In the genomic region with DNA sequence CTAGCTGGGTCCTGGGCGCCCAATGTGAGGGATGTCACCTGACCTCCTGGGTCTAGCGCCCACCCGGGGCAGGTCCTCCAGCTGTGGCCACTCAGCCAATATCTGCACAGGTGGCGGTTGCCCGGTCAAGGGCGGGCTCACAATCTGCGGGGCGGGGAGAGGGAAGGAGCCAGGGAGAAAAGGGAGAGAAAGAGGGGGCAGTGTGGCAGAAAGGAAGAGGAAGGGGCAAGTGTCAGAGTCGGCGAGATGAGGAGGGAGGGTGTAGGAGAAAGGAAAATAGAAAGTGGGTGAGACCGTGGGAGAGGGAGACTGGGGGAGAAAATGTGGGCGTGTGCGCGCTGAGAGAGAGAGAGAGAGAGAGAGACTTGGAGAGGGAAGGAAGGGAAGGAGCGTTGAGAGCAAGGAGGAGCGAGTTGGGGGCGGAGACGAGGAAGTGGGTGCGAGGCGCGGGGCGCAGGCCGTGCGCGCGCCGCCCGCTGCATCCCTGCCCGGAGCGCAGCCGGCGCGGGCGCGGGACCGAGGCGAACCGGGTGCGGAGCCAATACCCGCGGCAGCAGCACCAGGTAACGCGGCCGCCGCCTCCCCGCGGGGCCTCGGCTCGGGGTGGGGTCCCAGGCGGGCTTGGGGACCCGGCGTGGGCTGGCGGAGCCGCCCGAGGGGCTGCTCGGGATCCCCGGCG, we compare ENCODE assay signal across 1 cellular context.
A peak's percentile ranks its signal among the peaks of the same experiment; 100 is the strongest.
TF ChIP-seq lines count a peak whose summit lies in the region.

A gene with protein sequence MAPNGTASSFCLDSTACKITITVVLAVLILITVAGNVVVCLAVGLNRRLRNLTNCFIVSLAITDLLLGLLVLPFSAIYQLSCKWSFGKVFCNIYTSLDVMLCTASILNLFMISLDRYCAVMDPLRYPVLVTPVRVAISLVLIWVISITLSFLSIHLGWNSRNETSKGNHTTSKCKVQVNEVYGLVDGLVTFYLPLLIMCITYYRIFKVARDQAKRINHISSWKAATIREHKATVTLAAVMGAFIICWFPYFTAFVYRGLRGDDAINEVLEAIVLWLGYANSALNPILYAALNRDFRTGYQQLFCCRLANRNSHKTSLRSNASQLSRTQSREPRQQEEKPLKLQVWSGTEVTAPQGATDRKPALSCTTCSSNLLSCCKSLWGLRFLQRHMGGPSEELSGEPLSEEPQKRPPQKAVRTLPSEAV (plus strand): TSS at position 479 of the 679 bp plus-strand sequence. CDS start 25,163 bp downstream, outside the sequence.

TF ChIP-seq in HEK293, 187 proteins besides CTCF, POLR2A, EP300 and RAD21 (continued from another document and continues in another):
- TF ChIP-seq, protein P1, sequence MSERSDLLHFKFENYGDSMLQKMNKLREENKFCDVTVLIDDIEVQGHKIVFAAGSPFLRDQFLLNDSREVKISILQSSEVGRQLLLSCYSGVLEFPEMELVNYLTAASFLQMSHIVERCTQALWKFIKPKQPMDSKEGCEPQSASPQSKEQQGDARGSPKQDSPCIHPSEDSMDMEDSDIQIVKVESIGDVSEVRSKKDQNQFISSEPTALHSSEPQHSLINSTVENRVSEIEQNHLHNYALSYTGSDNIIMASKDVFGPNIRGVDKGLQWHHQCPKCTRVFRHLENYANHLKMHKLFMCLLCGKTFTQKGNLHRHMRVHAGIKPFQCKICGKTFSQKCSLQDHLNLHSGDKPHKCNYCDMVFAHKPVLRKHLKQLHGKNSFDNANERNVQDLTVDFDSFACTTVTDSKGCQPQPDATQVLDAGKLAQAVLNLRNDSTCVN (tag by site-specific recombination; optimal IDR thresholded peaks at IDR 0.05), result peak; percentile 65
- TF ChIP-seq ZBTB20 (tag by site-specific recombination; IDR thresholded peaks at IDR 0.05) (peak; percentile 31; the same call in 1 of the 2 replicates), ZNF654 (tag by site-specific recombination; IDR thresholded peaks at IDR 0.05; ENCODE audit: low read depth) (no peak), ZNF521 (tag by site-specific recombination; IDR thresholded peaks at IDR 0.05) (no peak), ZBTB17 (tag by site-specific recombination; IDR thresholded peaks at IDR 0.05) (peak; percentile 86), ZFP41 (tag by site-specific recombination; IDR thresholded peaks at IDR 0.05; ENCODE audit: borderline replicate concordance) (no peak), ZFP37 (tag by site-specific recombination; IDR thresholded peaks at IDR 0.05) (no peak), ZNF776 (tag by site-specific recombination; IDR thresholded peaks at IDR 0.05; ENCODE audit: borderline replicate concordance) (no peak), PRDM1 (tag by site-specific recombination; IDR thresholded peaks at IDR 0.05) (peak; percentile 99), SETDB1 (IDR thresholded peaks at IDR 0.05; ENCODE audit: insufficient read length, low read length) (no peak), ZNF248 (tag by site-specific recombination; IDR thresholded peaks at IDR 0.05) (no peak), ZNF600 (tag by site-specific recombination; IDR thresholded peaks at IDR 0.05) (no peak), FEZF1 (tag by site-specific recombination; IDR thresholded peaks at IDR 0.05) (no peak), ZNF24 (tag by site-specific recombination; IDR thresholded peaks at IDR 0.05) (no peak), KLF8 (tag by site-specific recombination; IDR thresholded peaks at IDR 0.05) (no peak; the same call in 1 of the 2 replicates), ZNF157 (tag by site-specific recombination; IDR thresholded peaks at IDR 0.05) (no peak), ZNF791 (tag by site-specific recombination; IDR thresholded peaks at IDR 0.05) (no peak), ZNF416 (tag by site-specific recombination; IDR thresholded peaks at IDR 0.05) (no peak), ZFP3 (tag by site-specific recombination; IDR thresholded peaks at IDR 0.05; ENCODE audit: low read depth) (no peak), WT1 (tag by site-specific recombination; IDR thresholded peaks at IDR 0.05) (no peak), SP3 (tag by site-specific recombination; IDR thresholded peaks at IDR 0.05) (peak; percentile 94)
- TF ChIP-seq, protein P2, sequence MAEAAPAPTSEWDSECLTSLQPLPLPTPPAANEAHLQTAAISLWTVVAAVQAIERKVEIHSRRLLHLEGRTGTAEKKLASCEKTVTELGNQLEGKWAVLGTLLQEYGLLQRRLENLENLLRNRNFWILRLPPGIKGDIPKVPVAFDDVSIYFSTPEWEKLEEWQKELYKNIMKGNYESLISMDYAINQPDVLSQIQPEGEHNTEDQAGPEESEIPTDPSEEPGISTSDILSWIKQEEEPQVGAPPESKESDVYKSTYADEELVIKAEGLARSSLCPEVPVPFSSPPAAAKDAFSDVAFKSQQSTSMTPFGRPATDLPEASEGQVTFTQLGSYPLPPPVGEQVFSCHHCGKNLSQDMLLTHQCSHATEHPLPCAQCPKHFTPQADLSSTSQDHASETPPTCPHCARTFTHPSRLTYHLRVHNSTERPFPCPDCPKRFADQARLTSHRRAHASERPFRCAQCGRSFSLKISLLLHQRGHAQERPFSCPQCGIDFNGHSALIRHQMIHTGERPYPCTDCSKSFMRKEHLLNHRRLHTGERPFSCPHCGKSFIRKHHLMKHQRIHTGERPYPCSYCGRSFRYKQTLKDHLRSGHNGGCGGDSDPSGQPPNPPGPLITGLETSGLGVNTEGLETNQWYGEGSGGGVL (tag by site-specific recombination; IDR thresholded peaks at IDR 0.05), result peak; percentile 97
- TF ChIP-seq, protein P3, sequence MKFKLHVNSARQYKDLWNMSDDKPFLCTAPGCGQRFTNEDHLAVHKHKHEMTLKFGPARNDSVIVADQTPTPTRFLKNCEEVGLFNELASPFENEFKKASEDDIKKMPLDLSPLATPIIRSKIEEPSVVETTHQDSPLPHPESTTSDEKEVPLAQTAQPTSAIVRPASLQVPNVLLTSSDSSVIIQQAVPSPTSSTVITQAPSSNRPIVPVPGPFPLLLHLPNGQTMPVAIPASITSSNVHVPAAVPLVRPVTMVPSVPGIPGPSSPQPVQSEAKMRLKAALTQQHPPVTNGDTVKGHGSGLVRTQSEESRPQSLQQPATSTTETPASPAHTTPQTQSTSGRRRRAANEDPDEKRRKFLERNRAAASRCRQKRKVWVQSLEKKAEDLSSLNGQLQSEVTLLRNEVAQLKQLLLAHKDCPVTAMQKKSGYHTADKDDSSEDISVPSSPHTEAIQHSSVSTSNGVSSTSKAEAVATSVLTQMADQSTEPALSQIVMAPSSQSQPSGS (tag by site-specific recombination; IDR thresholded peaks at IDR 0.05; ENCODE audit: low read depth), result no peak
- TF ChIP-seq, protein P4, sequence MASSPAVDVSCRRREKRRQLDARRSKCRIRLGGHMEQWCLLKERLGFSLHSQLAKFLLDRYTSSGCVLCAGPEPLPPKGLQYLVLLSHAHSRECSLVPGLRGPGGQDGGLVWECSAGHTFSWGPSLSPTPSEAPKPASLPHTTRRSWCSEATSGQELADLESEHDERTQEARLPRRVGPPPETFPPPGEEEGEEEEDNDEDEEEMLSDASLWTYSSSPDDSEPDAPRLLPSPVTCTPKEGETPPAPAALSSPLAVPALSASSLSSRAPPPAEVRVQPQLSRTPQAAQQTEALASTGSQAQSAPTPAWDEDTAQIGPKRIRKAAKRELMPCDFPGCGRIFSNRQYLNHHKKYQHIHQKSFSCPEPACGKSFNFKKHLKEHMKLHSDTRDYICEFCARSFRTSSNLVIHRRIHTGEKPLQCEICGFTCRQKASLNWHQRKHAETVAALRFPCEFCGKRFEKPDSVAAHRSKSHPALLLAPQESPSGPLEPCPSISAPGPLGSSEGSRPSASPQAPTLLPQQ (tag by site-specific recombination; IDR thresholded peaks at IDR 0.05), result peak; percentile 79
- TF ChIP-seq, protein P5, sequence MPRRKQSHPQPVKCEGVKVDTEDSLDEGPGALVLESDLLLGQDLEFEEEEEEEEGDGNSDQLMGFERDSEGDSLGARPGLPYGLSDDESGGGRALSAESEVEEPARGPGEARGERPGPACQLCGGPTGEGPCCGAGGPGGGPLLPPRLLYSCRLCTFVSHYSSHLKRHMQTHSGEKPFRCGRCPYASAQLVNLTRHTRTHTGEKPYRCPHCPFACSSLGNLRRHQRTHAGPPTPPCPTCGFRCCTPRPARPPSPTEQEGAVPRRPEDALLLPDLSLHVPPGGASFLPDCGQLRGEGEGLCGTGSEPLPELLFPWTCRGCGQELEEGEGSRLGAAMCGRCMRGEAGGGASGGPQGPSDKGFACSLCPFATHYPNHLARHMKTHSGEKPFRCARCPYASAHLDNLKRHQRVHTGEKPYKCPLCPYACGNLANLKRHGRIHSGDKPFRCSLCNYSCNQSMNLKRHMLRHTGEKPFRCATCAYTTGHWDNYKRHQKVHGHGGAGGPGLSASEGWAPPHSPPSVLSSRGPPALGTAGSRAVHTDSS (tag by site-specific recombination; IDR thresholded peaks at IDR 0.05), result no peak
- TF ChIP-seq, protein P6, sequence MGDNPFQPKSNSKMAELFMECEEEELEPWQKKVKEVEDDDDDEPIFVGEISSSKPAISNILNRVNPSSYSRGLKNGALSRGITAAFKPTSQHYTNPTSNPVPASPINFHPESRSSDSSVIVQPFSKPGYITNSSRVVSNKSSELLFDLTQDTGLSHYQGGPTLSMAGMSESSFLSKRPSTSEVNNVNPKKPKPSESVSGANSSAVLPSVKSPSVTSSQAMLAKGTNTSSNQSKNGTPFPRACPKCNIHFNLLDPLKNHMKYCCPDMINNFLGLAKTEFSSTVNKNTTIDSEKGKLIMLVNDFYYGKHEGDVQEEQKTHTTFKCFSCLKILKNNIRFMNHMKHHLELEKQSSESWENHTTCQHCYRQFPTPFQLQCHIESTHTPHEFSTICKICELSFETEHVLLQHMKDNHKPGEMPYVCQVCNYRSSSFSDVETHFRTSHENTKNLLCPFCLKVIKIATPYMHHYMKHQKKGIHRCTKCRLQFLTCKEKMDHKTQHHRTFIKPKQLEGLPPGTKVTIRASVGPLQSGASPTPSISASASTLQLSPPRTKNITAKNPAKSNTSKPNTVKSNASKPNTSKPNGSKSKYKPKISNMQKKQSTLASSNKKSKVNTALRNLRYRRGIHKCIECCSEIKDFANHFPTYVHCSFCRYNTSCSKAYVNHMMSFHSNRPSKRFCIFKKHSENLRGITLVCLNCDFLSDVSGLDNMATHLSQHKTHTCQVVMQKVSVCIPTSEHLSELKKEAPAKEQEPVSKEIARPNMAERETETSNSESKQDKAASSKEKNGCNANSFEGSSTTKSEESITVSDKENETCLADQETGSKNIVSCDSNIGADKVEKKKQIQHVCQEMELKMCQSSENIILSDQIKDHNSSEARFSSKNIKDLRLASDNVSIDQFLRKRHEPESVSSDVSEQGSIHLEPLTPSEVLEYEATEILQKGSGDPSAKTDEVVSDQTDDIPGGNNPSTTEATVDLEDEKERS (tag by site-specific recombination; IDR thresholded peaks at IDR 0.05), result no peak
- TF ChIP-seq, protein P7, sequence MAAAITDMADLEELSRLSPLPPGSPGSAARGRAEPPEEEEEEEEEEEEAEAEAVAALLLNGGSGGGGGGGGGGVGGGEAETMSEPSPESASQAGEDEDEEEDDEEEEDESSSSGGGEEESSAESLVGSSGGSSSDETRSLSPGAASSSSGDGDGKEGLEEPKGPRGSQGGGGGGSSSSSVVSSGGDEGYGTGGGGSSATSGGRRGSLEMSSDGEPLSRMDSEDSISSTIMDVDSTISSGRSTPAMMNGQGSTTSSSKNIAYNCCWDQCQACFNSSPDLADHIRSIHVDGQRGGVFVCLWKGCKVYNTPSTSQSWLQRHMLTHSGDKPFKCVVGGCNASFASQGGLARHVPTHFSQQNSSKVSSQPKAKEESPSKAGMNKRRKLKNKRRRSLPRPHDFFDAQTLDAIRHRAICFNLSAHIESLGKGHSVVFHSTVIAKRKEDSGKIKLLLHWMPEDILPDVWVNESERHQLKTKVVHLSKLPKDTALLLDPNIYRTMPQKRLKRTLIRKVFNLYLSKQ (tag by site-specific recombination; IDR thresholded peaks at IDR 0.05; ENCODE audit: borderline replicate concordance), result no peak
- TF ChIP-seq, protein P8, sequence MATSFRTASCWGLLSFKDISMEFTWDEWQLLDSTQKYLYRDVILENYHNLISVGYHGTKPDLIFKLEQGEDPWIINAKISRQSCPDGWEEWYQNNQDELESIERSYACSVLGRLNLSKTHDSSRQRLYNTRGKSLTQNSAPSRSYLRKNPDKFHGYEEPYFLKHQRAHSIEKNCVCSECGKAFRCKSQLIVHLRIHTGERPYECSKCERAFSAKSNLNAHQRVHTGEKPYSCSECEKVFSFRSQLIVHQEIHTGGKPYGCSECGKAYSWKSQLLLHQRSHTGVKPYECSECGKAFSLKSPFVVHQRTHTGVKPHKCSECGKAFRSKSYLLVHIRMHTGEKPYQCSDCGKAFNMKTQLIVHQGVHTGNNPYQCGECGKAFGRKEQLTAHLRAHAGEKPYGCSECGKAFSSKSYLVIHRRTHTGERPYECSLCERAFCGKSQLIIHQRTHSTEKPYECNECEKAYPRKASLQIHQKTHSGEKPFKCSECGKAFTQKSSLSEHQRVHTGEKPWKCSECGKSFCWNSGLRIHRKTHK (tag by site-specific recombination; IDR thresholded peaks at IDR 0.05), result no peak
- TF ChIP-seq, protein P9, sequence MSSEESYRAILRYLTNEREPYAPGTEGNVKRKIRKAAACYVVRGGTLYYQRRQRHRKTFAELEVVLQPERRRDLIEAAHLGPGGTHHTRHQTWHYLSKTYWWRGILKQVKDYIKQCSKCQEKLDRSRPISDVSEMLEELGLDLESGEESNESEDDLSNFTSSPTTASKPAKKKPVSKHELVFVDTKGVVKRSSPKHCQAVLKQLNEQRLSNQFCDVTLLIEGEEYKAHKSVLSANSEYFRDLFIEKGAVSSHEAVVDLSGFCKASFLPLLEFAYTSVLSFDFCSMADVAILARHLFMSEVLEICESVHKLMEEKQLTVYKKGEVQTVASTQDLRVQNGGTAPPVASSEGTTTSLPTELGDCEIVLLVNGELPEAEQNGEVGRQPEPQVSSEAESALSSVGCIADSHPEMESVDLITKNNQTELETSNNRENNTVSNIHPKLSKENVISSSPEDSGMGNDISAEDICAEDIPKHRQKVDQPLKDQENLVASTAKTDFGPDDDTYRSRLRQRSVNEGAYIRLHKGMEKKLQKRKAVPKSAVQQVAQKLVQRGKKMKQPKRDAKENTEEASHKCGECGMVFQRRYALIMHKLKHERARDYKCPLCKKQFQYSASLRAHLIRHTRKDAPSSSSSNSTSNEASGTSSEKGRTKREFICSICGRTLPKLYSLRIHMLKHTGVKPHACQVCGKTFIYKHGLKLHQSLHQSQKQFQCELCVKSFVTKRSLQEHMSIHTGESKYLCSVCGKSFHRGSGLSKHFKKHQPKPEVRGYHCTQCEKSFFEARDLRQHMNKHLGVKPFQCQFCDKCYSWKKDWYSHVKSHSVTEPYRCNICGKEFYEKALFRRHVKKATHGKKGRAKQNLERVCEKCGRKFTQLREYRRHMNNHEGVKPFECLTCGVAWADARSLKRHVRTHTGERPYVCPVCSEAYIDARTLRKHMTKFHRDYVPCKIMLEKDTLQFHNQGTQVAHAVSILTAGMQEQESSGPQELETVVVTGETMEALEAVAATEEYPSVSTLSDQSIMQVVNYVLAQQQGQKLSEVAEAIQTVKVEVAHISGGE (tag by site-specific recombination; conservative IDR thresholded peaks at IDR 0.05; ENCODE audit: low read depth), result 0 out of 2 replicates have a peak, but pooled peaks have one; percentile 16
- TF ChIP-seq, protein P10, sequence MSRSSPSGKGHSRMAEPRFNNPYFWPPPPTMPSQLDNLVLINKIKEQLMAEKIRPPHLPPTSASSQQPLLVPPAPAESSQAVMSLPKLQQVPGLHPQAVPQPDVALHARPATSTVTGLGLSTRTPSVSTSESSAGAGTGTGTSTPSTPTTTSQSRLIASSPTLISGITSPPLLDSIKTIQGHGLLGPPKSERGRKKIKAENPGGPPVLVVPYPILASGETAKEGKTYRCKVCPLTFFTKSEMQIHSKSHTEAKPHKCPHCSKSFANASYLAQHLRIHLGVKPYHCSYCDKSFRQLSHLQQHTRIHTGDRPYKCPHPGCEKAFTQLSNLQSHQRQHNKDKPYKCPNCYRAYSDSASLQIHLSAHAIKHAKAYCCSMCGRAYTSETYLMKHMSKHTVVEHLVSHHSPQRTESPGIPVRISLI (tag by site-specific recombination; IDR thresholded peaks at IDR 0.05), result no peak
